Comparison of ENCODE assay signal across 25 cellular contexts in genomic region chr18:21183670-21184069, GRCh38. TPM values are rescaled to one million over a fixed set of nuclear protein-coding genes. Genes with fewer than 3 reads are reported as not detected.
DNase-seq lines count a peak whose midpoint lies in the region; ATAC-seq, FAIRE-seq and TF ChIP-seq lines count a peak whose summit lies in the region.
"Had no signal": no experiment of that assay in that cellular context is flagged by ENCODE, and none has a peak within 500 bp of the region (broad histone marks: within the 10 kb centered on the region; RNA-seq: fewer than 3 reads in every experiment).

No MANE protein-coding gene starts in this region.

- no peaks in the 10 kb centered on the region for H3K36me3 Mint-ChIP-seq in Caco-2 (ENCODE audit: insufficient read depth, unreplicated experiment)
- H3K36me3 Mint-ChIP-seq: activated naive CD4-positive, alpha-beta T cell treated with anti-CD3 and anti-CD28 coated beads, Interleukin-2, amount 50 U/mL, for 72 hours; WTC11 had no signal

- 15% methylated on average over 3 of the region's 3 CpGs for WGBS in GM12878 (ENCODE audit: insufficient coverage, insufficient replicate concordance, low lambda C conversion rate, missing lambda C conversion rate)
- WGBS in lung, 2 donors: 71 to 84% methylated on average over 3 of the region's 3 CpGs
- 93% methylated on average over 3 of the region's 3 CpGs for WGBS in esophagus muscularis mucosa

- no peak overlapping the region for H3K9ac ChIP-seq in GM12878 (ENCODE audit: control insufficient read depth, insufficient read depth, low read length)
- H3K9ac ChIP-seq: BLaER1 had no signal

- TF ChIP-seq RAD21 in GM12878 (IDR thresholded peaks at IDR 0.05; ENCODE audit: insufficient read depth, low read depth, low read length): no peak

- DNase-seq in Caco-2: peak; percentile 23 to 49
- peak; percentile 34 for DNase-seq in HT1080 (ENCODE audit: low read depth)
- DNase-seq in GM12878 (ENCODE audit: low read depth, low spot score): no peak
- no peak for DNase-seq in lung (ENCODE audit: low spot score)
- DNase-seq in NCI-H774 (lab: John Stamatoyannopoulos, UW): no peak
- no peak for DNase-seq in esophagus muscularis mucosa (ENCODE audit: extremely low spot score)
- DNase-seq in NCI-H2171 (lab: John Stamatoyannopoulos, UW): no peak
- no peak for DNase-seq in DMS79 (lab: John Stamatoyannopoulos, UW)
- DNase-seq: activated CD4-positive, alpha-beta T cell treated with anti-CD3 and anti-CD28 coated beads, Interleukin-2, amount 50 U/mL, for 4 hours; activated CD8-positive, alpha-beta memory T cell treated with anti-CD3 and anti-CD28 coated beads, Interleukin-2, amount 50 U/mL, for 4 hours; cerebellar nuclear complex; NCI-H2081 treated with DMSO at 0.1 percent for 48 hours; NCI-H446; Peyer's patch; retina; spleen; stimulated activated CD4-positive, alpha-beta T cell treated with anti-CD3 and anti-CD28 coated beads, Interleukin-4, amount 100 ng/mL, for 24 hours; stimulated activated naive CD4-positive, alpha-beta T cell treated with Interleukin-2 at 50 U/mL for 16 hours had no signal

- CTCF ChIA-PET in Caco-2 (lab: Charles Lee): no interaction called here
- CTCF ChIA-PET in GM12878 (lab: Yijun Ruan, JAX): no interaction called here

- H3K27ac ChIP-seq in GM12878 (ENCODE audit: control insufficient read depth, insufficient read depth): no peak overlapping the region
- no peak overlapping the region for H3K27ac ChIP-seq in lung (ENCODE audit: low read depth in 1 of 2, low read length in 1 of 2)
- H3K27ac ChIP-seq in esophagus muscularis mucosa (replicated peaks in 1 of 4): no peak overlapping the region
- H3K27ac ChIP-seq: BLaER1, gastroesophageal sphincter, Peyer's patch, SJSA1, spleen had no signal

- H3K27me3 Mint-ChIP-seq in Caco-2 (ENCODE audit: insufficient read depth, unreplicated experiment): no peaks in the 10 kb centered on the region
- H3K27me3 Mint-ChIP-seq: activated T-helper 17 cell treated with anti-CD3 and anti-CD28 coated beads, Interleukin-2, amount 50 U/mL, for 72 hours had no signal

- no peak overlapping the region for H2AFZ ChIP-seq in GM12878 (ENCODE audit: control insufficient read depth, low read depth, low read length)

- H4K20me1 ChIP-seq in GM12878 (ENCODE audit: control insufficient read depth, insufficient read depth): no peaks in the 10 kb centered on the region
- H4K20me1 ChIP-seq: BLaER1 had no signal

- POLR2A ChIA-PET in Caco-2 (lab: Charles Lee): no interaction called here
- POLR2A ChIA-PET in GM12878 (lab: Charles Lee): no interaction called here

- TF ChIP-seq CTCF in Caco-2 (IDR thresholded peaks at IDR 0.05; ENCODE audit: insufficient read depth in 1 of 2, low read depth in 1 of 2, low read length in 1 of 2, severe bottlenecking in 1 of 2, unreplicated experiment in 1 of 2): no peak
- no peak for TF ChIP-seq CTCF in GM12878 (IDR thresholded peaks at IDR 0.05 in 2 of 3, conservative IDR thresholded peaks at IDR 0.05 in 1 of 3; ENCODE audit: control insufficient read depth in 2 of 3, extremely low read depth in 1 of 3, insufficient read depth in 1 of 3, low read depth in 3 of 3, low read length in 3 of 3)
- TF ChIP-seq CTCF in lung (IDR thresholded peaks at IDR 0.05; ENCODE audit: control extremely low read depth, extremely low read depth): no peak
- no peak for TF ChIP-seq CTCF in esophagus muscularis mucosa (IDR thresholded peaks at IDR 0.05)

- no peaks in the 10 kb centered on the region for H3K36me3 ChIP-seq in Caco-2 (ENCODE audit: control insufficient read depth, insufficient read depth, low read length)
- no peaks in the 10 kb centered on the region for H3K36me3 ChIP-seq in GM12878 (ENCODE audit: control insufficient read depth in 2 of 2, insufficient read depth in 2 of 2, low read length in 1 of 2)
- no peaks in the 10 kb centered on the region for H3K36me3 ChIP-seq in lung (ENCODE audit: control insufficient read depth in 2 of 2, insufficient read depth in 2 of 2, low read length in 2 of 2)
- H3K36me3 ChIP-seq in esophagus muscularis mucosa: no peaks in the 10 kb centered on the region
- H3K36me3 ChIP-seq: BLaER1, gastroesophageal sphincter, Peyer's patch, SJSA1, spleen had no signal

- no peaks in the 10 kb centered on the region for H3K9me3 Mint-ChIP-seq in Caco-2 (ENCODE audit: unreplicated experiment)
- H3K9me3 Mint-ChIP-seq: activated naive CD4-positive, alpha-beta T cell treated with anti-CD3 and anti-CD28 coated beads, Interleukin-2, amount 50 U/mL, for 72 hours; activated T-helper 17 cell treated with anti-CD3 and anti-CD28 coated beads, Interleukin-2, amount 50 U/mL, for 72 hours; WTC11 had no signal

- intact Hi-C loops in Caco-2 (cut with micrococcal nuclease; ENCODE audit: unreplicated experiment) (loop anchor here (10.0 kb wide), 1 partner anchor 129 kb away; no protein-coding TSS in a partner anchor), GM12878 (cut with micrococcal nuclease; ENCODE audit: unreplicated experiment) (no loop called here), esophagus muscularis mucosa (cut with DNase I) (no loop called here)

- peak; percentile 54 for ATAC-seq in GM12878
- ATAC-seq in lung (ENCODE audit: insufficient read depth, low FRiP score): peak; percentile 15
- ATAC-seq: activated naive CD4-positive, alpha-beta T cell treated with anti-CD3 and anti-CD28 coated beads, Interleukin-2, amount 50 U/mL, for 72 hours; activated T-helper 17 cell treated with anti-CD3 and anti-CD28 coated beads, Interleukin-2, amount 50 U/mL, for 72 hours; gastroesophageal sphincter; WTC11 had no signal

- FAIRE-seq in GM12878 (lab: Jason Lieb, UNC): no peak

- SMC1A ChIA-PET in GM12878 (lab: Charles Lee; ENCODE audit: uncharacterized antibody, unreplicated experiment): no interaction called here

- RAD21 ChIA-PET in GM12878 (lab: Charles Lee; ENCODE audit: unreplicated experiment): no interaction called here

- BruUV-seq in Caco-2 (replicated peaks; lab: Mats Ljungman, UMichigan) (no TSS peak), GM12878 (replicated peaks; lab: Mats Ljungman, UMichigan) (no TSS peak)

- H3K9me3 ChIP-seq in Caco-2: no peaks in the 10 kb centered on the region
- no peaks in the 10 kb centered on the region for H3K9me3 ChIP-seq in GM12878 (replicated peaks; ENCODE audit: control insufficient read depth, insufficient read depth, low read length)
- H3K9me3 ChIP-seq in lung (ENCODE audit: control insufficient read depth in 2 of 2, insufficient read depth in 1 of 2, low read length in 1 of 2): peaks cover 0 to 3% of the 10 kb centered on the region in 2 donors
- H3K9me3 ChIP-seq in esophagus muscularis mucosa: no peaks in the 10 kb centered on the region
- H3K9me3 ChIP-seq: BLaER1, gastroesophageal sphincter, Peyer's patch, SJSA1, spleen had no signal

- H3K27ac Mint-ChIP-seq in Caco-2 (ENCODE audit: unreplicated experiment): no peak overlapping the region
- H3K27ac Mint-ChIP-seq: activated naive CD4-positive, alpha-beta T cell treated with anti-CD3 and anti-CD28 coated beads, Interleukin-2, amount 50 U/mL, for 72 hours; activated T-helper 17 cell treated with anti-CD3 and anti-CD28 coated beads, Interleukin-2, amount 50 U/mL, for 72 hours; WTC11 had no signal

- no peaks in the 10 kb centered on the region for H3K79me2 ChIP-seq in GM12878 (ENCODE audit: control insufficient read depth, insufficient read depth, low read length)

- peaks cover 30% of the 10 kb centered on the region for H3K4me1 ChIP-seq in Caco-2
- no peaks in the 10 kb centered on the region for H3K4me1 ChIP-seq in GM12878 (ENCODE audit: control insufficient read depth, insufficient read depth, low read length)
- no peaks in the 10 kb centered on the region for H3K4me1 ChIP-seq in lung (ENCODE audit: control insufficient read depth in 2 of 2, insufficient read depth in 2 of 2, low read length in 2 of 2)
- peaks cover 0 to 14% (median 0%) of the 10 kb centered on the region in 4 donors for H3K4me1 ChIP-seq in esophagus muscularis mucosa
- H3K4me1 ChIP-seq: BLaER1, Peyer's patch, SJSA1 had no signal

- TF ChIP-seq POLR2A in GM12878 (IDR thresholded peaks at IDR 0.05; ENCODE audit: low read depth, low read length): no peak
- TF ChIP-seq POLR2A in esophagus muscularis mucosa (IDR thresholded peaks at IDR 0.05; ENCODE audit: low read depth): no peak

- no peak overlapping the region for H3K4me3 Mint-ChIP-seq in Caco-2 (ENCODE audit: unreplicated experiment)
- H3K4me3 Mint-ChIP-seq: activated T-helper 17 cell treated with anti-CD3 and anti-CD28 coated beads, Interleukin-2, amount 50 U/mL, for 72 hours; WTC11 had no signal

- in situ Hi-C loops in GM12878 (cut with MboI): loop anchor here (25.0 kb wide), 1 partner anchor 96 kb away; no protein-coding TSS in a partner anchor

- H3K4me3 ChIP-seq in Caco-2 (ENCODE audit: low read depth, low read length) (no peak overlapping the region), GM12878 (no peak overlapping the region), lung (no peak overlapping the region), esophagus muscularis mucosa (no peak overlapping the region)
- H3K4me3 ChIP-seq: BLaER1, gastroesophageal sphincter, Peyer's patch, SJSA1, spleen had no signal

- TF ChIP-seq EP300 in GM12878 (IDR thresholded peaks at IDR 0.05; ENCODE audit: borderline replicate concordance in 1 of 2, control insufficient read depth in 1 of 2, low read depth in 2 of 2, low read length in 2 of 2) (no peak), esophagus muscularis mucosa (IDR thresholded peaks at IDR 0.05) (no peak)

- H3K27me3 ChIP-seq in Caco-2 (replicated peaks; ENCODE audit: control insufficient read depth, insufficient read depth, low read length): no peaks in the 10 kb centered on the region
- H3K27me3 ChIP-seq in GM12878 (replicated peaks in 1 of 2; ENCODE audit: control insufficient read depth in 2 of 2, insufficient read depth in 2 of 2, low read length in 1 of 2): no peaks in the 10 kb centered on the region
- H3K27me3 ChIP-seq in lung (ENCODE audit: control insufficient read depth, insufficient read depth): no peaks in the 10 kb centered on the region
- H3K27me3 ChIP-seq in esophagus muscularis mucosa: no peaks in the 10 kb centered on the region
- H3K27me3 ChIP-seq: BLaER1, gastroesophageal sphincter, Peyer's patch, SJSA1, spleen had no signal

- H3K4me2 ChIP-seq in GM12878 (ENCODE audit: control insufficient read depth, insufficient read depth): no peak overlapping the region
- H3K4me2 ChIP-seq: BLaER1 had no signal

- peaks cover 32% of the 10 kb centered on the region for H3K4me1 Mint-ChIP-seq in Caco-2 (ENCODE audit: low read depth, unreplicated experiment)
- H3K4me1 Mint-ChIP-seq: activated T-helper 17 cell treated with anti-CD3 and anti-CD28 coated beads, Interleukin-2, amount 50 U/mL, for 72 hours; WTC11 had no signal

RNA-seq across cellular contexts. Expression of gene GREB1L, which starts 58.4 kb away (rescaled TPM):
- total RNA-seq in Caco-2 (2022): 71.1 and 75.4 TPM in 2 replicates
- 3.0 and 4.1 TPM in 2 replicates for total RNA-seq in HT1080 (2014; rRNA removed; shearing (Covaris generic))
- 3.3 and 4.1 TPM in 2 replicates for polyA plus RNA-seq in HT1080 (2015; cell fraction: cytosol; rRNA removed)
- polyA plus RNA-seq in HT1080 (2015; cell fraction: nucleus; rRNA removed): 5.9 and 6.4 TPM in 2 replicates
- not detected in 2 replicates for total RNA-seq in GM12878 (2013; cell fraction: nucleolus; rRNA removed)
- 0.05 and 0.06 TPM in 2 replicates for total RNA-seq in GM12878 (2014; rRNA removed)
- under 0.01 and 0.14 TPM in 2 replicates for total RNA-seq in GM12878 (2014; rRNA removed; fragmentation: Illumina TruSeq; extraction: Trizol)
- 0.03 TPM in 1 of 2 replicates, not detected in the other for total RNA-seq in GM12878 (2021)
- polyA plus RNA-seq in GM12878 (2011; ENCODE audit: low read depth): 0.09 TPM
- polyA plus RNA-seq in GM12878 (2011; rRNA removed): 0.11 and 0.20 TPM in 2 replicates
- 0.01 and 0.12 TPM in 2 replicates for polyA plus RNA-seq in GM12878 (2011; cell fraction: cytosol; rRNA removed)
- 0.01 TPM in 1 of 2 replicates, not detected in the other for polyA plus RNA-seq in GM12878 (2011; cell fraction: nucleus; rRNA removed)
- polyA plus RNA-seq in GM12878 (2012): 0.10 and 0.12 TPM in 2 replicates
- 0.03 and 0.06 TPM in 2 replicates for polyA plus RNA-seq in GM12878 (2014; fragmentation: Illumina TruSeq; extraction: Trizol)
- under 1 TPM; under 0.01 to 0.03 TPM for polyA plus RNA-seq in GM12878 (2014; fragmentation: Nextera tagmentation; extraction: Ambion mirVana)
- polyA plus RNA-seq in GM12878 (2014; rRNA removed): 0.01 and 0.03 TPM in 2 replicates
- polyA plus RNA-seq in GM12878 (2016; fragmentation: Nextera tagmentation; extraction: Ambion mirVana): under 1 TPM; 0.03 to 0.05 TPM
- polyA minus RNA-seq in GM12878 (2011; rRNA and poly(A)+ RNA removed): 0.10 TPM in 1 of 2 replicates, not detected in the other
- not detected in 2 replicates for polyA minus RNA-seq in GM12878 (2011; cell fraction: cytosol; rRNA and poly(A)+ RNA removed)
- 0.10 TPM in 1 of 2 replicates, not detected in the other for polyA minus RNA-seq in GM12878 (2011; cell fraction: nucleus; rRNA and poly(A)+ RNA removed)
- 1 to 10 TPM in 1 of 2 donors, under 1 TPM in 1; 0.28 to 1.2 TPM for total RNA-seq in lung
- polyA plus RNA-seq in lung: under 1 TPM; 0.08 to 0.55 TPM
- total RNA-seq in esophagus muscularis mucosa: 10 to 100 TPM; 13.2 to 16.0 (median 14.5) TPM
- total RNA-seq: activated naive CD4-positive, alpha-beta T cell treated with anti-CD3 and anti-CD28 coated beads, Interleukin-2, amount 50 U/mL, for 72 hours; activated T-helper 17 cell treated with anti-CD3 and anti-CD28 coated beads, Interleukin-2, amount 50 U/mL, for 72 hours; T-helper 2 cell treated with Interferon-gamma antibody and Interleukin-4, amounts not matched to agents 100 ng/mL and 5 ng/mL, for 36 hours had no signal

Comparison
In these comparisons a context has a peak if more than half of its experiments do, and no peak if none do; other contexts are left out.
1. DNase-seq: peak in Caco-2 (2 of 2) and HT1080 (single experiment); none in GM12878 (single experiment), lung (single experiment), NCI-H774 (single experiment), esophagus muscularis mucosa (single experiment), NCI-H2171 (single experiment) and DMS79 (single experiment).